In the genomic region with DNA sequence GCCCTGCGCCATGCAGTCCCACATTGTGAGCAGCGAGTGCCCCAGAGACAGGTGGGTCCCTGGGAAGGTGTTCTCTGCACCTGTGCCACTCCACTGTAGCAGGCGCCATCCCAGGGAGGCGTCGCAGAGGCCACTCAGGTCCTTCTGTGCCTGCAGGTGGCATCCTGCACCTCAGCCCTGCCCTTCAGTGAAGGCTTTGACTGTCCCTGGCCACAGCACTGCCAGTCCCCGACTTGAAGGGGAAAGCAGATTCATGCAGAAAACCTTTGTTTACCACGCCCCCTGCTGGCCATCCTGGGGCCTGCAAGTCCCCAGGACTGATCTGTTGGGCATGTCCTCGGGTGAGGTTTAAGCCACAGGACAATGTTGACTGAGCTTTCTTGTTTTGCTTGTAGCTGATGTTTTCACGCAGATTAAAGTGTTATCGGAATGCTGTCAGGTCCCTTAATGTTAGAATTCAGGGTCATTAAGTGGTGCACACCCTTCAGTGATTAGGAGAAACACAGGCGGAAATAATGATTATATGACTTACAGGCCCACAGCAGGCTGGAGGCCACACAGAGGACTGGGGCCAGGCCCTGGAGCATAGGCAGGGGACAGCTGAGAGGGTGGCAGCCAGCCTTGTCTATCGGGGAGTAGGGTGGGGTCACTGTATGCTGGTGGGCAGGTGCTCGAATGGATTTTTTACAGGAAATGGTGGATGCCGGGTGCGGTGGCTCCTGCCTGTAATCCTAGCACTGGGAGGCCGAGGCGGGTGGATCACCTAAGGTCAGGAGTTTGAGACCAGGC, we compare ENCODE assay signal across 8 cellular contexts. TPM values are rescaled to one million over a fixed set of nuclear protein-coding genes. Genes with fewer than 3 reads are reported as not detected.
DNase-seq lines count a peak whose midpoint lies in the region; ATAC-seq and TF ChIP-seq lines count a peak whose summit lies in the region.

No MANE protein-coding gene starts in this region.

- peak overlapping the region; percentile 23 for H3K27ac ChIP-seq in OCI-LY1 (ENCODE audit: low read depth, low read length, poor library complexity, severe bottlenecking)

- peak; percentile 37 for DNase-seq in DMS114 treated with DMSO at 0.1 percent for 48 hours (lab: John Stamatoyannopoulos, UW; ENCODE audit: unreplicated experiment)
- DNase-seq in HUDEP-2 (lab: John Stamatoyannopoulos, UW; ENCODE audit: unreplicated experiment in 76 of 76), result peak in 73 of 76 experiments; percentile 6 to 89 (median 75)
- peak; percentile 95 for DNase-seq in activated T-cell treated with anti-CD3 and anti-CD28 coated beads for 1 hour (ENCODE audit: low read depth)
- peak; percentile 87 for DNase-seq in epidermal melanocyte (ENCODE audit: insufficient read length, low spot score)
- peak; percentile 93 for DNase-seq in mucosa of gallbladder (ENCODE audit: low spot score)
- DNase-seq in stimulated activated CD8-positive, alpha-beta memory T cell treated with anti-CD3 and anti-CD28 coated beads, Interleukin-7, amount 100 ng/mL, for 1 hour (ENCODE audit: low read depth in 2 of 2), result peak; percentile 76 to 91

- no peak for ATAC-seq in GM18498 (IDR thresholded peaks at IDR 0.05; ENCODE audit: unreplicated experiment)

- peaks cover 73% of the 10 kb centered on the region for H3K36me3 ChIP-seq in OCI-LY1 (ENCODE audit: insufficient read depth, low read length)

- H3K9me2 ChIP-seq in OCI-LY1 (ENCODE audit: low read depth, low read length), result no peaks in the 10 kb centered on the region

- H3K9ac ChIP-seq in OCI-LY1 (ENCODE audit: low read length), result no peak overlapping the region

- H3K4me2 ChIP-seq in OCI-LY1 (ENCODE audit: low read length), result peak overlapping the region; percentile 32; the same call in 1 of the 2 replicates

- H3K79me2 ChIP-seq in OCI-LY1 (ENCODE audit: insufficient read depth, low read length), result peaks cover 8% of the 10 kb centered on the region

- H3K9me3 ChIP-seq in OCI-LY1 (ENCODE audit: low read length), result no peaks in the 10 kb centered on the region

- peaks cover 37% of the 10 kb centered on the region for H3K4me1 ChIP-seq in OCI-LY1 (ENCODE audit: insufficient read depth, low read length, severe bottlenecking)

- H3F3A ChIP-seq in OCI-LY1 (ENCODE audit: insufficient read depth, low read length), result no peaks in the 10 kb centered on the region; the same call in 1 of the 2 replicates

- peak; percentile 67 for TF ChIP-seq CTCF in OCI-LY1 (IDR thresholded peaks at IDR 0.05; ENCODE audit: low read length)

- H4K20me1 ChIP-seq in OCI-LY1 (ENCODE audit: insufficient read depth, low read length), result no peaks in the 10 kb centered on the region

- no peak overlapping the region for H3K4me3 ChIP-seq in OCI-LY1 (ENCODE audit: low read depth, low read length, poor library complexity, severe bottlenecking)

- no peak overlapping the region for H2AFZ ChIP-seq in OCI-LY1 (ENCODE audit: low read length)

- H3K27me3 ChIP-seq in OCI-LY1 (ENCODE audit: insufficient read depth, low read length), result no peaks in the 10 kb centered on the region

RNA-seq across cellular contexts. Expression of a gene that starts 5.0 kb away (rescaled TPM):
- total RNA-seq in mucosa of gallbladder, result 16.2 TPM

RNA-seq across cellular contexts. Expression of a gene that starts 5.2 kb away (rescaled TPM):
- 60.5 TPM for total RNA-seq in mucosa of gallbladder

RNA-seq across cellular contexts. Expression of a gene that starts 14.2 kb away (rescaled TPM):
- 26.4 TPM for total RNA-seq in mucosa of gallbladder

RNA-seq across cellular contexts. Expression of a gene that starts 42.2 kb away (rescaled TPM):
- total RNA-seq in mucosa of gallbladder, result 1.6 TPM

Comparison
In these comparisons a context has a peak if more than half of its experiments do, and no peak if none do; other contexts are left out.
1. DNase-seq: peak in every context shown above with its lines; median percentile 95 in activated T-cell treated with anti-CD3 and anti-CD28 coated beads for 1 hour; 93 in mucosa of gallbladder; 87 in epidermal melanocyte; 84 in stimulated activated CD8-positive, alpha-beta memory T cell treated with anti-CD3 and anti-CD28 coated beads, Interleukin-7, amount 100 ng/mL, for 1 hour; 75 in HUDEP-2; 37 in DMS114 treated with DMSO at 0.1 percent for 48 hours.